In the genomic region with DNA sequence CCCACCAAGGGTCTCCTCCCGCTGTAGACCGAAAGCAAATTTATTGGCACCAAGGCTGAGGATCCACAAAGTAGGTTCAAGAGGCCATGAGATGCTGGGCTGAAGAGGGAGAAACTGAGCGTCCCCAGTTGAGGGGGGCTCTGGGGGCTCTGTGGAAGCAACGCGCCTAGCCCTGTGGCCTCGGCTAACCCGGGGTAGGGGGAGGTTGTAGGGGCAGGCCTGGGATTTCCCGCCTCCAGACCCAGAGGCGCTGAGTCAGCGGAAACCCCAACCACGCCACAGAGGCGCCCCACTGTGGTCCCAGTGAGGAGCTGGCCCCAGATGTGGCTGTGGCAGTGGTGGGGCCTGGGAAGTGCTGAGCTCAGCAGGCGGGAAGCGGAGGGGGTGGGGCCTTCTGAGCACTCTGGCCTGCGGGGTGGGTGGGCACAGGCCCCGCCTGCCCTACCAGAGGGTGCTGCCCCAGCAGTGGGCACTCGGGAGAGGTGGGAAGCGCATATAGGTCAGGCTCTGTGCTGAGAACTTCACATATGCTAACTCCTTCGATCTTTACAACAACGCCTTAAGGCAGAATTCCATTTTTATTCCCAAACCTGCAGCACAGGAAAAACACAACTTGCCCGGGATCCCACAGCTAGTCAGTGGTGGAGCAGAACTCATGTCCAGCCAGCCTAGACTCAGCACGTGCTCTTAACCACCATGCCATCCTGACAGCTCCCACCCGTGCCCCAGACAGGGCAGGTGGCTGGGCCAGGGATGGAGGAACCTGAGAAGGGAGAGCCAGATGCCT, we compare ENCODE assay signal across 8 cellular contexts. TPM values are rescaled to one million over a fixed set of nuclear protein-coding genes. Genes with fewer than 3 reads are reported as not detected.
DNase-seq lines count a peak whose midpoint lies in the region; ATAC-seq and TF ChIP-seq lines count a peak whose summit lies in the region.

No MANE protein-coding gene starts in this region.

- H3K79me2 ChIP-seq in OCI-LY3 (ENCODE audit: low read length): no peaks in the 10 kb centered on the region

- H3K27me3 ChIP-seq in OCI-LY3 (ENCODE audit: low read depth, low read length) (no peaks in the 10 kb centered on the region), cardiac muscle cell (no peaks in the 10 kb centered on the region)

- H4K20me1 ChIP-seq in OCI-LY3 (ENCODE audit: insufficient read depth, low read length): no peaks in the 10 kb centered on the region

- DNase-seq in ELR (ENCODE audit: low read depth): peak; percentile 83
- peak; percentile 45 for DNase-seq in activated T-helper 9 cell treated with anti-CD3 and anti-CD28 coated beads, Interleukin-2, amount 50 U/mL, for 16 hours (ENCODE audit: low read depth)
- DNase-seq in cardiac muscle cell (ENCODE audit: low read depth in 1 of 2, low spot score in 1 of 2): peak; percentile 51 to 77
- DNase-seq in sciatic nerve (ENCODE audit: low spot score): peak; percentile 86
- DNase-seq in A172 (ENCODE audit: low spot score): no peak

- H3K27ac ChIP-seq in OCI-LY3 (ENCODE audit: low read length) (peak overlapping the region; percentile 62), cardiac muscle cell (no peak overlapping the region)

- H3K36me3 ChIP-seq in OCI-LY3 (replicated peaks; ENCODE audit: low read depth, low read length) (no peaks in the 10 kb centered on the region), cardiac muscle cell (no peaks in the 10 kb centered on the region)

- peak overlapping the region; percentile 79 for H3K9ac ChIP-seq in OCI-LY3 (ENCODE audit: low read length)

- H2AFZ ChIP-seq in OCI-LY3 (ENCODE audit: low read depth, low read length): peak overlapping the region; percentile 72

- peaks cover 49% of the 10 kb centered on the region for H3K4me1 ChIP-seq in OCI-LY3 (ENCODE audit: low read length)
- peaks cover 19% of the 10 kb centered on the region for H3K4me1 ChIP-seq in cardiac muscle cell (ENCODE audit: low read depth)

- TF ChIP-seq CTCF in OCI-LY3 (IDR thresholded peaks at IDR 0.05; ENCODE audit: low read depth, low read length) (peak; percentile 57), cardiac muscle cell (IDR thresholded peaks at IDR 0.05; ENCODE audit: low read depth, low read length) (peak; percentile 42)

- H3K9me3 ChIP-seq in OCI-LY3 (ENCODE audit: insufficient read depth, low read length) (no peaks in the 10 kb centered on the region), cardiac muscle cell (ENCODE audit: low read depth) (no peaks in the 10 kb centered on the region)

- intact Hi-C loops in sciatic nerve (cut with DNase I): loop anchor here (5.0 kb wide), 1 partner anchor 38 kb away; no protein-coding TSS in a partner anchor

- peak overlapping the region; percentile 93 for H3K4me2 ChIP-seq in OCI-LY3 (ENCODE audit: low read length)

- ATAC-seq in sciatic nerve (peak; percentile 63), GM19455 (IDR thresholded peaks at IDR 0.05; ENCODE audit: unreplicated experiment) (no peak), GM18873 (IDR thresholded peaks at IDR 0.05; ENCODE audit: low FRiP score, unreplicated experiment) (no peak)

- H3K4me3 ChIP-seq in OCI-LY3 (ENCODE audit: low read length) (peak overlapping the region; percentile 65), cardiac muscle cell (no peak overlapping the region)

RNA-seq across cellular contexts. Expression of a gene that starts 1.5 kb away (rescaled TPM):
- total RNA-seq in cardiac muscle cell: 75.8 and 120 TPM in 2 replicates
- polyA plus RNA-seq in cardiac muscle cell: 67.7 and 119 TPM in 2 replicates
- 179 TPM for total RNA-seq in sciatic nerve
- total RNA-seq in A172 (2014; rRNA removed; shearing (Covaris generic)): 12.7 and 26.2 TPM in 2 replicates

RNA-seq across cellular contexts. Expression of a gene that starts 58.9 kb away (rescaled TPM):
- total RNA-seq in cardiac muscle cell (203 and 309 TPM in 2 replicates), sciatic nerve (5.2 TPM)
- polyA plus RNA-seq in cardiac muscle cell: 95.0 and 109 TPM in 2 replicates
- 11.3 and 20.9 TPM in 2 replicates for total RNA-seq in A172 (2014; rRNA removed; shearing (Covaris generic))
